Comparison of ENCODE assay signal across 15 cellular contexts in genomic region chr10:70920519-70920918, GRCh38. TPM values are rescaled to one million over a fixed set of nuclear protein-coding genes. Genes with fewer than 3 reads are reported as not detected.
A peak's percentile ranks its signal among the peaks of the same experiment; 100 is the strongest.
DNase-seq lines count a peak whose midpoint lies in the region; ATAC-seq and TF ChIP-seq lines count a peak whose summit lies in the region.
"Had no signal": no experiment of that assay in that cellular context is flagged by ENCODE, and none has a peak within 500 bp of the region (broad histone marks: within the 10 kb centered on the region; RNA-seq: fewer than 3 reads in every experiment).

No MANE protein-coding gene starts in this region.

- no peaks in the 10 kb centered on the region for H3K79me2 ChIP-seq in PC-9 (ENCODE audit: low read depth)

- CTCF ChIA-PET in Calu3 (lab: Charles Lee) = interaction anchor here (0.6 to 1.0 kb wide), 4 partner anchors 11 to 329 kb away, joined by 3 to 4 read pairs (median 3); no protein-coding TSS in a partner anchor
- CTCF ChIA-PET in PC-9 (lab: Charles Lee) = interaction anchor here (0.6 to 1.6 kb wide), 4 partner anchors 288 to 919 kb away, joined by 3 to 5 read pairs (median 3); no protein-coding TSS in a partner anchor

- POLR2A ChIA-PET in PC-9 (lab: Charles Lee; ENCODE audit: unreplicated experiment) = interaction anchor here (0.5 to 0.6 kb wide), 2 partner anchors 930 to 1871 kb away, joined by 5 to 11 read pairs; no protein-coding TSS in a partner anchor

- BruUV-seq in Calu3 (replicated peaks; lab: Mats Ljungman, UMichigan) (no TSS peak), PC-9 (replicated peaks; lab: Mats Ljungman, UMichigan) (no TSS peak)

- H3K27ac Mint-ChIP-seq in Calu3 (ENCODE audit: unreplicated experiment) (no peak overlapping the region), endodermal cell (no peak overlapping the region)
- H3K27ac Mint-ChIP-seq: GM23338; mesothelial cell of epicardium; stimulated activated naive CD8-positive, alpha-beta T cell treated with anti-CD3 and anti-CD28 coated beads, Interleukin-15, amount 100 ng/mL, for 72 hours had no signal

- H3K4me3 ChIP-seq in PC-9 = no peak overlapping the region
- H3K4me3 ChIP-seq in endodermal cell (ENCODE audit: low read length) = no peak overlapping the region
- H3K4me3 ChIP-seq: GM23338, skin epidermis had no signal

- H3K9me3 Mint-ChIP-seq in Calu3 (ENCODE audit: low read depth, unreplicated experiment) (no peaks in the 10 kb centered on the region), endodermal cell (no peaks in the 10 kb centered on the region)
- H3K9me3 Mint-ChIP-seq: GM23338; mesothelial cell of epicardium; stimulated activated naive CD8-positive, alpha-beta T cell treated with anti-CD3 and anti-CD28 coated beads, Interleukin-15, amount 100 ng/mL, for 72 hours had no signal

- intact Hi-C loops in Calu3 (cut with micrococcal nuclease; ENCODE audit: unreplicated experiment) = no loop called here
- intact Hi-C loops in PC-9 (cut with micrococcal nuclease; ENCODE audit: unreplicated experiment) = loop anchor here (1.0 to 5.0 kb wide), 3 partner anchors 105 to 371 kb away; partner anchors contain the start of gene SGPL1

- H3K4me1 Mint-ChIP-seq in Calu3 (ENCODE audit: low read depth, unreplicated experiment) (no peaks in the 10 kb centered on the region), endodermal cell (no peaks in the 10 kb centered on the region)

- peaks cover 27% of the 10 kb centered on the region for H3K27me3 ChIP-seq in PC-9 (ENCODE audit: insufficient read depth, low read depth)
- H3K27me3 ChIP-seq in endodermal cell (ENCODE audit: control insufficient read depth, insufficient read depth, low read length, poor library complexity, severe bottlenecking) = no peaks in the 10 kb centered on the region

- TF ChIP-seq CTCF in Calu3 (IDR thresholded peaks at IDR 0.05; ENCODE audit: unreplicated experiment) = no peak
- 0 out of 2 replicates have a peak, but pooled peaks have one; percentile 20 for TF ChIP-seq CTCF in PC-9 (conservative IDR thresholded peaks at IDR 0.05)
- TF ChIP-seq CTCF in endodermal cell (conservative IDR thresholded peaks at IDR 0.05) = no peak

- H3K27me3 Mint-ChIP-seq in Calu3 (ENCODE audit: unreplicated experiment) (peaks cover 93% of the 10 kb centered on the region), endodermal cell (ENCODE audit: insufficient read depth) (peaks cover 5% of the 10 kb centered on the region)

- H3K9me3 ChIP-seq in PC-9 (ENCODE audit: insufficient read depth, low read depth) (no peaks in the 10 kb centered on the region), endodermal cell (ENCODE audit: control insufficient read depth, low read length) (no peaks in the 10 kb centered on the region)

- H3K9me2 ChIP-seq in PC-9 (ENCODE audit: insufficient read depth) = no peaks in the 10 kb centered on the region

- ATAC-seq in HG02840 (IDR thresholded peaks at IDR 0.05; ENCODE audit: low FRiP score, unreplicated experiment) = no peak
- ATAC-seq: GM23338; stimulated activated naive CD8-positive, alpha-beta T cell treated with anti-CD3 and anti-CD28 coated beads, Interleukin-15, amount 100 ng/mL, for 72 hours had no signal

- H4K20me1 ChIP-seq in PC-9 (ENCODE audit: insufficient read depth) = no peaks in the 10 kb centered on the region

- H3K4me2 ChIP-seq in PC-9 = 0 out of 2 replicates have a peak overlapping the region, but pooled peaks have one; percentile 16
- H3K4me2 ChIP-seq: GM23338 had no signal

- H3K36me3 Mint-ChIP-seq in Calu3 (ENCODE audit: insufficient read depth, unreplicated experiment) (no peaks in the 10 kb centered on the region), endodermal cell (ENCODE audit: low read depth) (no peaks in the 10 kb centered on the region)
- H3K36me3 Mint-ChIP-seq: mesothelial cell of epicardium had no signal

- no peaks in the 10 kb centered on the region for H3K36me3 ChIP-seq in PC-9 (ENCODE audit: low read depth)
- H3K36me3 ChIP-seq in endodermal cell (ENCODE audit: control insufficient read depth, insufficient read depth, low read length) = no peaks in the 10 kb centered on the region

- H3F3A ChIP-seq in PC-9 (ENCODE audit: insufficient read depth, low read depth) = peaks cover 8% of the 10 kb centered on the region; the same call in 1 of the 2 replicates

- 64% methylated on average over 4 of the region's 4 CpGs; no CpG with 5 or more reads in 1 of the 2 experiments for WGBS in endodermal cell (ENCODE audit: insufficient coverage in 1 of 2, insufficient read length in 1 of 2), 2 experiments

- DNase-seq in Calu3 (peak; percentile 81), NCI-H187 (lab: John Stamatoyannopoulos, UW) (peak; percentile 18 to 67), PC-9 (peak; percentile 87 to 93), left kidney (ENCODE audit: low read depth, low spot score) (peak; percentile 34), endodermal cell (no peak), OCI-M2 (lab: John Stamatoyannopoulos, UW; ENCODE audit: unreplicated experiment) (no peak), activated T-cell treated with anti-CD3 and anti-CD28 coated beads for 4 hours (no peak)
- DNase-seq: activated naive CD4-positive, alpha-beta T cell; MV-4-11; nucleus accumbens; stimulated activated naive CD8-positive, alpha-beta T cell treated with anti-CD3 and anti-CD28 coated beads, Interleukin-15, amount 100 ng/mL, for 72 hours had no signal

- H3K4me3 Mint-ChIP-seq in Calu3 (ENCODE audit: low read depth, unreplicated experiment) (no peak overlapping the region), endodermal cell (no peak overlapping the region)
- H3K4me3 Mint-ChIP-seq: GM23338; mesothelial cell of epicardium; stimulated activated naive CD8-positive, alpha-beta T cell treated with anti-CD3 and anti-CD28 coated beads, Interleukin-15, amount 100 ng/mL, for 72 hours had no signal

- H2AFZ ChIP-seq in PC-9 = no peak overlapping the region
- H2AFZ ChIP-seq: GM23338 had no signal

- H3K4me1 ChIP-seq in PC-9 (replicated peaks; ENCODE audit: insufficient read depth) (peaks cover 27% of the 10 kb centered on the region), endodermal cell (ENCODE audit: control insufficient read depth, insufficient read depth, low read length) (no peaks in the 10 kb centered on the region)

- H3K27ac ChIP-seq in PC-9 = no peak overlapping the region
- H3K27ac ChIP-seq in endodermal cell (ENCODE audit: low read depth, low read length) = no peak overlapping the region
- H3K27ac ChIP-seq: skin epidermis had no signal

- no peak overlapping the region for H3K9ac ChIP-seq in endodermal cell (ENCODE audit: extremely low read depth, low read length, poor library complexity, severe bottlenecking)

RNA-seq across cellular contexts. Expression of gene PCBD1, which starts 32.2 kb away (rescaled TPM):
- total RNA-seq in Calu3 (2022) (193 and 205 TPM in 2 replicates), PC-9 (2021) (128 and 164 TPM in 2 replicates), endodermal cell (100 to 1,000 TPM; 168 to 183 TPM)
- polyA plus RNA-seq in endodermal cell (2013, experiment 1 of 2) = 61.9 TPM
- 54.4 TPM for polyA plus RNA-seq in endodermal cell (2013, experiment 2 of 2)

Comparison
In these comparisons a context has a peak if more than half of its experiments do, and no peak if none do; other contexts are left out.
1. DNase-seq: peak in Calu3 (single experiment), NCI-H187 (2 of 2), PC-9 (2 of 2) and left kidney (single experiment); none in endodermal cell (single experiment), OCI-M2 (single experiment) and activated T-cell treated with anti-CD3 and anti-CD28 coated beads for 4 hours (single experiment).